1 cellular context compared by ENCODE assay signal in genomic region chr5:77775773-77776605, GRCh38.
A peak's percentile ranks its signal among the peaks of the same experiment; 100 is the strongest.
TF ChIP-seq lines count a peak whose summit lies in the region.

TBCA (minus strand) TSS chr5:77776339; CDS start chr5:77776257, 82 bp downstream.

TF ChIP-seq in H1, 55 proteins besides CTCF, POLR2A, EP300 and RAD21 (continued from another document):
- TF ChIP-seq CHD7 (IDR thresholded peaks at IDR 0.05; ENCODE audit: insufficient replicate concordance, low read length) (no peak), CTBP2 (IDR thresholded peaks at IDR 0.05; ENCODE audit: borderline replicate concordance, insufficient read depth, insufficient read length, low read length) (no peak), ASH2L (IDR thresholded peaks at IDR 0.05; ENCODE audit: low read length) (peak; percentile 69), SP1 (IDR thresholded peaks at IDR 0.05; ENCODE audit: low read depth, low read length) (peak; percentile 62; the same call in 1 of the 2 replicates), SRF (IDR thresholded peaks at IDR 0.05; ENCODE audit: low read depth, low read length) (no peak), POU5F1 (IDR thresholded peaks at IDR 0.05; ENCODE audit: low read depth, low read length) (no peak), ZNF274 (IDR thresholded peaks at IDR 0.05; ENCODE audit: borderline replicate concordance, extremely low read depth, low read length) (no peak), BRCA1 (IDR thresholded peaks at IDR 0.05; ENCODE audit: low read depth, low read length) (no peak), HDAC2 (IDR thresholded peaks at IDR 0.05; ENCODE audit: borderline replicate concordance in 1 of 2, low read depth in 2 of 2, low read length in 2 of 2) (0 out of 4 replicates have a peak, but pooled peaks of 1 of the 2 experiments have one; percentile 57), SIRT6 (IDR thresholded peaks at IDR 0.05; ENCODE audit: low read length) (no peak), ATF2 (IDR thresholded peaks at IDR 0.05; ENCODE audit: low read length) (no peak), CBX5 (IDR thresholded peaks at IDR 0.05; ENCODE audit: low read depth, low read length) (no peak), POLR2AphosphoS5 (IDR thresholded peaks at IDR 0.05; ENCODE audit: low read depth, low read length) (peak; percentile 89), SIX5 (IDR thresholded peaks at IDR 0.05; ENCODE audit: low read depth, low read length) (no peak), EZH2 (IDR thresholded peaks at IDR 0.05; ENCODE audit: low read depth, low read length, severe bottlenecking) (no peak), USF2 (IDR thresholded peaks at IDR 0.05; ENCODE audit: low read length) (no peak), SP4 (IDR thresholded peaks at IDR 0.05; ENCODE audit: low read length) (peak; percentile 35; the same call in 1 of the 2 replicates), GTF2F1 (IDR thresholded peaks at IDR 0.05; ENCODE audit: borderline replicate concordance, low read depth, low read length) (peak; percentile 25; the same call in 1 of the 2 replicates), RBBP5 (IDR thresholded peaks at IDR 0.05; ENCODE audit: borderline replicate concordance, low read depth, low read length) (peak; percentile 93; the same call in 1 of the 2 replicates), MAX (IDR thresholded peaks at IDR 0.05) (peak; percentile 79), BACH1 (IDR thresholded peaks at IDR 0.05; ENCODE audit: low read length) (no peak; the same call in none of the 2 replicates), JUN (IDR thresholded peaks at IDR 0.05; ENCODE audit: low read depth, low read length) (no peak), EGR1 (IDR thresholded peaks at IDR 0.05; ENCODE audit: borderline replicate concordance, low read depth, low read length) (no peak), CHD1 (IDR thresholded peaks at IDR 0.05; ENCODE audit: low read depth, low read length) (no peak; the same call in 1 of the 2 replicates), RFX5 (IDR thresholded peaks at IDR 0.05; ENCODE audit: borderline replicate concordance, low read depth, low read length) (no peak), TEAD4 (IDR thresholded peaks at IDR 0.05; ENCODE audit: low read depth, low read length) (no peak), MAFK (IDR thresholded peaks at IDR 0.05; ENCODE audit: low read depth, low read length) (no peak), CBX8 (IDR thresholded peaks at IDR 0.05; ENCODE audit: borderline replicate concordance, low read depth, low read length) (no peak), BCL11A (IDR thresholded peaks at IDR 0.05; ENCODE audit: low read depth in 2 of 2, low read length in 2 of 2) (no peak), TAF7 (optimal IDR thresholded peaks at IDR 0.05; ENCODE audit: borderline replicate concordance, low read depth, low read length) (no peak), SP2 (IDR thresholded peaks at IDR 0.05; ENCODE audit: low read length) (no peak), JUND (IDR thresholded peaks at IDR 0.05; ENCODE audit: low read length) (no peak), NANOG (IDR thresholded peaks at IDR 0.05; ENCODE audit: insufficient read depth, low read depth, low read length, poor library complexity, severe bottlenecking) (peak; percentile 13), RXRA (IDR thresholded peaks at IDR 0.05; ENCODE audit: insufficient read depth, low read depth, low read length) (no peak), RNF2 (IDR thresholded peaks at IDR 0.05; ENCODE audit: borderline replicate concordance, low read depth, low read length, missing control alignments, poor library complexity, severe bottlenecking) (no peak), ATF3 (IDR thresholded peaks at IDR 0.05; ENCODE audit: insufficient read depth, low read depth, low read length) (no peak), E2F6 (IDR thresholded peaks at IDR 0.05) (peak; percentile 78), CHD2 (IDR thresholded peaks at IDR 0.05; ENCODE audit: low read length) (peak; percentile 16; the same call in 1 of the 2 replicates), SAP30 (IDR thresholded peaks at IDR 0.05; ENCODE audit: insufficient read depth, insufficient replicate concordance, low read length) (no peak), KDM5A (IDR thresholded peaks at IDR 0.05; ENCODE audit: low read length) (no peak), CEBPB (IDR thresholded peaks at IDR 0.05; ENCODE audit: low read depth, low read length) (no peak), NRF1 (IDR thresholded peaks at IDR 0.05; ENCODE audit: low read depth, low read length) (peak; percentile 89), TBP (IDR thresholded peaks at IDR 0.05; ENCODE audit: low read depth, low read length) (peak; percentile 3; the same call in 1 of the 2 replicates), KDM4A (IDR thresholded peaks at IDR 0.05; ENCODE audit: low read depth, low read length, severe bottlenecking) (peak; percentile 92), TCF12 (IDR thresholded peaks at IDR 0.05; ENCODE audit: low read depth, low read length) (no peak), SIN3A (conservative IDR thresholded peaks at IDR 0.05 in 1 of 2, IDR thresholded peaks at IDR 0.05 in 1 of 2; ENCODE audit: low read depth in 1 of 2, low read length in 2 of 2) (no peak; a peak in 1 of 4 replicates), HDAC6 (IDR thresholded peaks at IDR 0.05; ENCODE audit: low read depth, low read length) (no peak), YY1 (IDR thresholded peaks at IDR 0.05; ENCODE audit: low read depth, low read length) (no peak), GABPA (IDR thresholded peaks at IDR 0.05; ENCODE audit: borderline replicate concordance, insufficient read depth, low read length) (no peak), PHF8 (conservative IDR thresholded peaks at IDR 0.05; ENCODE audit: low read depth, low read length) (peak; percentile 91), KDM1A (IDR thresholded peaks at IDR 0.05; ENCODE audit: borderline replicate concordance, low read length) (no peak), SUZ12 (IDR thresholded peaks at IDR 0.05; ENCODE audit: low read length) (peak; percentile 22; the same call in 1 of the 2 replicates), TAF1 (IDR thresholded peaks at IDR 0.05; ENCODE audit: low read depth, low read length) (peak; percentile 30; the same call in 1 of the 2 replicates), CREB1 (IDR thresholded peaks at IDR 0.05) (no peak)
